Comparison of ENCODE assay signal across 2 cellular contexts in genomic region chr13:110665491-110666254, GRCh38.
TF ChIP-seq lines count a peak whose summit lies in the region.

No MANE protein-coding gene starts in this region.

TF ChIP-seq in liver, 16 proteins besides CTCF, POLR2A, EP300 and RAD21:
- TF ChIP-seq HNF4G (IDR thresholded peaks at IDR 0.05) (no peak), FOXA1 (IDR thresholded peaks at IDR 0.05) (no peak), FOXA2 (IDR thresholded peaks at IDR 0.05) (no peak), EGR1 (IDR thresholded peaks at IDR 0.05; ENCODE audit: low read depth in 2 of 2) (no peak), ZBTB33 (IDR thresholded peaks at IDR 0.05) (no peak), REST (IDR thresholded peaks at IDR 0.05) (no peak), ATF3 (IDR thresholded peaks at IDR 0.05) (no peak), HNF4A (conservative IDR thresholded peaks at IDR 0.05) (no peak), JUND (IDR thresholded peaks at IDR 0.05) (no peak), TAF1 (conservative IDR thresholded peaks at IDR 0.05) (no peak), GABPA (IDR thresholded peaks at IDR 0.05 in 1 of 2, conservative IDR thresholded peaks at IDR 0.05 in 1 of 2) (no peak), NR2F2 (IDR thresholded peaks at IDR 0.05) (no peak), YY1 (IDR thresholded peaks at IDR 0.05) (no peak), MAX (IDR thresholded peaks at IDR 0.05) (no peak), RXRA (IDR thresholded peaks at IDR 0.05) (no peak), SP1 (IDR thresholded peaks at IDR 0.05) (no peak)

TF ChIP-seq in HepG2, 621 proteins besides CTCF, POLR2A, EP300 and RAD21:
- TF ChIP-seq THAP9 (CRISPR knock-in tag; IDR thresholded peaks at IDR 0.05; ENCODE audit: borderline replicate concordance): no peak
- no peak for TF ChIP-seq POLR2AphosphoS2 (IDR thresholded peaks at IDR 0.05; ENCODE audit: low read depth, low read length)
- no peak for TF ChIP-seq LCORL (IDR thresholded peaks at IDR 0.05)
- no peak for TF ChIP-seq LCORL (CRISPR knock-in tag; IDR thresholded peaks at IDR 0.05)
- no peak for TF ChIP-seq STAG1 (CRISPR knock-in tag; IDR thresholded peaks at IDR 0.05)
- no peak for TF ChIP-seq MAF1 (CRISPR knock-in tag; IDR thresholded peaks at IDR 0.05; ENCODE audit: borderline replicate concordance)
- TF ChIP-seq REL (CRISPR knock-in tag; conservative IDR thresholded peaks at IDR 0.05): no peak
- no peak for TF ChIP-seq TRIM24 (CRISPR knock-in tag; IDR thresholded peaks at IDR 0.05)
- no peak for TF ChIP-seq HHEX (CRISPR knock-in tag; IDR thresholded peaks at IDR 0.05)
- TF ChIP-seq ZNF143 (CRISPR knock-in tag; IDR thresholded peaks at IDR 0.05): no peak
- no peak for TF ChIP-seq USF2 (IDR thresholded peaks at IDR 0.05; ENCODE audit: low read depth, low read length)
- no peak for TF ChIP-seq USF2 (CRISPR knock-in tag; IDR thresholded peaks at IDR 0.05; ENCODE audit: borderline replicate concordance)
